In genomic region chr6:85677243-85677956, GRCh38 we compare ENCODE assay signal across 8 cellular contexts. TPM values are rescaled to one million over a fixed set of nuclear protein-coding genes. Genes with fewer than 3 reads are reported as not detected.
DNase-seq lines count a peak whose midpoint lies in the region; ATAC-seq and TF ChIP-seq lines count a peak whose summit lies in the region.

No MANE protein-coding gene starts in this region.

- peak overlapping the region; percentile 99 for H3K4me3 Mint-ChIP-seq in T-helper 2 cell treated with Interferon-gamma antibody and Interleukin-4, amounts not matched to agents 5 μg/mL and 100 μg/mL, for 36 hours

- peaks cover 52% of the 10 kb centered on the region for H3K4me1 Mint-ChIP-seq in T-helper 2 cell treated with Interferon-gamma antibody and Interleukin-4, amounts not matched to agents 5 μg/mL and 100 μg/mL, for 36 hours (ENCODE audit: low read depth)

- peak overlapping the region; percentile 94 for H3K27ac ChIP-seq in left ventricle myocardium inferior (replicated peaks)

- peak; percentile 38 for TF ChIP-seq CTCF in left ventricle myocardium inferior (IDR thresholded peaks at IDR 0.05; ENCODE audit: borderline replicate concordance)

- H3K4me3 ChIP-seq in left ventricle myocardium inferior, result peak overlapping the region; percentile 93

- DNase-seq in left ventricle myocardium inferior, result no peak
- DNase-seq in left ventricle myocardium superior, result no peak
- DNase-seq in T-helper 2 cell treated with Interferon-gamma antibody and Interleukin-4, amounts not matched to agents 5 μg/mL and 100 μg/mL, for 36 hours (ENCODE audit: low spot score), result no peak
- peak; percentile 33 for DNase-seq in foreskin melanocyte
- peak; percentile 39 for DNase-seq in retina
- no peak for DNase-seq in NK-92 (lab: John Stamatoyannopoulos, UW; ENCODE audit: unreplicated experiment)
- DNase-seq in KG1 (lab: John Stamatoyannopoulos, UW), result no peak
- DNase-seq in NCI-H2171 treated with DMSO at 0.1 percent for 48 hours (lab: John Stamatoyannopoulos, UW), result no peak

- peaks cover 7% of the 10 kb centered on the region for H3K9me3 Mint-ChIP-seq in T-helper 2 cell treated with Interferon-gamma antibody and Interleukin-4, amounts not matched to agents 5 μg/mL and 100 μg/mL, for 36 hours

- intact Hi-C loops in left ventricle myocardium inferior (cut with micrococcal nuclease) (no loop called here), left ventricle myocardium superior (cut with micrococcal nuclease) (loop anchor here (5.0 kb wide), 1 partner anchor 35 kb away; the partner anchor contains the start of gene SYNCRIP)

- H3K27me3 ChIP-seq in left ventricle myocardium inferior (ENCODE audit: low read depth), result no peaks in the 10 kb centered on the region

- peaks cover 72% of the 10 kb centered on the region for H3K36me3 Mint-ChIP-seq in T-helper 2 cell treated with Interferon-gamma antibody and Interleukin-4, amounts not matched to agents 5 μg/mL and 100 μg/mL, for 36 hours (ENCODE audit: low read depth)

- H3K36me3 ChIP-seq in left ventricle myocardium inferior, result no peaks in the 10 kb centered on the region

- ATAC-seq in left ventricle myocardium superior, result no peak

- H3K27ac Mint-ChIP-seq in T-helper 2 cell treated with Interferon-gamma antibody and Interleukin-4, amounts not matched to agents 5 μg/mL and 100 μg/mL, for 36 hours, result peak overlapping the region; percentile 91

- H3K27me3 Mint-ChIP-seq in T-helper 2 cell treated with Interferon-gamma antibody and Interleukin-4, amounts not matched to agents 5 μg/mL and 100 μg/mL, for 36 hours (ENCODE audit: low read depth), result no peaks in the 10 kb centered on the region

- no peaks in the 10 kb centered on the region for H3K9me3 ChIP-seq in left ventricle myocardium inferior (replicated peaks)

- H3K4me1 ChIP-seq in left ventricle myocardium inferior, result peaks cover 64% of the 10 kb centered on the region

RNA-seq across cellular contexts. Expression of gene SYNCRIP, which starts 34.7 kb away (rescaled TPM):
- 61.2 TPM for total RNA-seq in left ventricle myocardium inferior
- total RNA-seq in left ventricle myocardium superior, result 62.2 TPM

Comparison
In these comparisons a context has a peak if more than half of its experiments do, and no peak if none do; other contexts are left out.
1. DNase-seq: peak in foreskin melanocyte (single experiment) and retina (single experiment); none in left ventricle myocardium inferior (single experiment), left ventricle myocardium superior (single experiment), T-helper 2 cell treated with Interferon-gamma antibody and Interleukin-4, amounts not matched to agents 5 μg/mL and 100 μg/mL, for 36 hours (single experiment), NK-92 (single experiment), KG1 (single experiment) and NCI-H2171 treated with DMSO at 0.1 percent for 48 hours (single experiment).